25 cellular contexts compared by ENCODE assay signal in genomic region chr16:87795336-87795735, GRCh38. TPM values are rescaled to one million over a fixed set of nuclear protein-coding genes. Genes with fewer than 3 reads are reported as not detected.
A peak's percentile ranks its signal among the peaks of the same experiment; 100 is the strongest.
DNase-seq lines count a peak whose midpoint lies in the region; ATAC-seq, FAIRE-seq and TF ChIP-seq lines count a peak whose summit lies in the region.
"Had no signal": no experiment of that assay in that cellular context is flagged by ENCODE, and none has a peak within 500 bp of the region (broad histone marks: within the 10 kb centered on the region; RNA-seq: fewer than 3 reads in every experiment).

No MANE protein-coding gene starts in this region.

- no peaks in the 10 kb centered on the region for H3K36me3 ChIP-seq in DND-41 (ENCODE audit: insufficient read depth, low read length)
- no peaks in the 10 kb centered on the region for H3K36me3 ChIP-seq in trophoblast cell (ENCODE audit: control insufficient read depth in 1 of 2, insufficient read depth in 2 of 2, low read length in 2 of 2)
- H3K36me3 ChIP-seq: BE2C had no signal

- H3K27ac ChIP-seq in A549 (peak overlapping the region; percentile 32 to 96; a peak in 5 of 6 replicates), DND-41 (ENCODE audit: low read length) (no peak overlapping the region), RWPE1 (peak overlapping the region; percentile 100), trophoblast cell (ENCODE audit: low read depth, low read length) (no peak overlapping the region)
- H3K27ac ChIP-seq: 22Rv1, C4-2B, GM23248 had no signal

- H3K18ac ChIP-seq in trophoblast cell (ENCODE audit: low read length), result no peak overlapping the region

- POLR2A ChIA-PET in A549 (lab: Yijun Ruan, JAX), result no interaction called here
- POLR2A ChIA-PET in RWPE1 (lab: Yijun Ruan, JAX; ENCODE audit: low non-redundant PET), result no interaction called here

- peak overlapping the region; percentile 21 for H3K14ac ChIP-seq in trophoblast cell (ENCODE audit: low read length)

- H3K4me1 ChIP-seq in A549, result peaks cover 57% of the 10 kb centered on the region
- no peaks in the 10 kb centered on the region for H3K4me1 ChIP-seq in DND-41 (ENCODE audit: insufficient read depth, low read length)
- peaks cover 0 to 8% of the 10 kb centered on the region in 2 experiments for H3K4me1 ChIP-seq in trophoblast cell (ENCODE audit: control insufficient read depth in 1 of 2, insufficient read depth in 2 of 2, low read length in 2 of 2)

- H3K9me3 ChIP-seq in A549 (0 out of 3 replicates have a peak, but pooled peaks cover 2% of the 10 kb centered on the region), DND-41 (ENCODE audit: insufficient read depth, low read length, severe bottlenecking) (no peaks in the 10 kb centered on the region), trophoblast cell (ENCODE audit: insufficient read depth, low read depth, low read length) (peaks cover 3% of the 10 kb centered on the region)
- H3K9me3 ChIP-seq: BE2C had no signal

- H4K91ac ChIP-seq in trophoblast cell (ENCODE audit: low read depth, low read length), result peak overlapping the region; percentile 40

- DNase-seq in A549 (ENCODE audit: low read depth in 1 of 2, low spot score in 1 of 2) (no peak), DND-41 (no peak), RWPE1 (ENCODE audit: low spot score) (no peak), trophoblast cell (no peak), left lobe of liver (ENCODE audit: low spot score) (no peak)
- no peak for DNase-seq in stimulated activated CD4-positive, alpha-beta T cell treated with anti-CD3 and anti-CD28 coated beads, Interleukin-2, amount 100 ng/mL, for 48 hours
- no peak for DNase-seq in activated CD4-positive, alpha-beta T cell treated with anti-CD3 and anti-CD28 coated beads for 48 hours
- DNase-seq in activated effector memory CD4-positive, alpha-beta T cell treated with anti-CD3 and anti-CD28 coated beads, Interleukin-2, amount 50 U/mL, for 16 hours, result no peak
- DNase-seq: ACHN; AML-193; BE2C; Caco-2; CD4-positive, CD25-positive, alpha-beta regulatory T cell; CD8-positive, alpha-beta T cell; DMS153; EL; GDM1; GM23248; HCEC 1CT had no signal

- FAIRE-seq in A549 (lab: Jason Lieb, UNC), result no peak
- FAIRE-seq: A204.1, GM12878, GM19239, H54 had no signal

- H3K4me2 ChIP-seq in A549 (no peak overlapping the region), DND-41 (ENCODE audit: insufficient read depth, low read length) (no peak overlapping the region), trophoblast cell (ENCODE audit: low read length) (no peak overlapping the region)

- peaks cover 10% of the 10 kb centered on the region for H3K79me1 ChIP-seq in trophoblast cell (ENCODE audit: low read length)

- H2AFZ ChIP-seq in DND-41 (ENCODE audit: low read depth, low read length), result no peak overlapping the region
- no peak overlapping the region for H2AFZ ChIP-seq in trophoblast cell (ENCODE audit: insufficient read depth, low read length, poor library complexity)
- H2AFZ ChIP-seq: GM23248 had no signal

- H3K4me3 ChIP-seq in A549 (no peak overlapping the region), DND-41 (ENCODE audit: low read depth in 1 of 2, low read length in 2 of 2) (no peak overlapping the region), trophoblast cell (ENCODE audit: low read depth, low read length) (no peak overlapping the region)
- H3K4me3 ChIP-seq: GM12878, GM23248 had no signal

- no peak overlapping the region for H2BK5ac ChIP-seq in trophoblast cell (ENCODE audit: low read depth, low read length, poor library complexity)

- H4K20me1 ChIP-seq in DND-41 (ENCODE audit: insufficient read depth, low read length), result no peaks in the 10 kb centered on the region

- no peak overlapping the region for H2AK5ac ChIP-seq in trophoblast cell (ENCODE audit: low read length)

- H3K9ac ChIP-seq in DND-41 (ENCODE audit: low read depth, low read length) (no peak overlapping the region), trophoblast cell (ENCODE audit: low read length) (no peak overlapping the region)
- H3K9ac ChIP-seq: GM23248 had no signal

- no peak for TF ChIP-seq RAD21 in A549 (conservative IDR thresholded peaks at IDR 0.05 in 1 of 2, IDR thresholded peaks at IDR 0.05 in 1 of 2)

- 93% methylated on average over 11 of the region's 12 CpGs for WGBS in A549 (ENCODE audit: missing lambda C conversion rate)
- WGBS in trophoblast cell (ENCODE audit: extremely low coverage, insufficient coverage, insufficient read length), result no CpG with 5 or more reads among the region's 12 CpGs

- no peak overlapping the region for H3K4ac ChIP-seq in trophoblast cell (ENCODE audit: low read depth, low read length)

- H3K79me2 ChIP-seq in DND-41 (ENCODE audit: insufficient read depth, low read length) (no peaks in the 10 kb centered on the region), trophoblast cell (ENCODE audit: control insufficient read depth, insufficient read depth, low read length, poor library complexity) (no peaks in the 10 kb centered on the region)

- H3K23ac ChIP-seq in trophoblast cell (ENCODE audit: low read length), result no peak overlapping the region

- H2BK12ac ChIP-seq in trophoblast cell (ENCODE audit: low read length), result peak overlapping the region; percentile 8

- ATAC-seq in A549 (no peak), DND-41 (ENCODE audit: insufficient read depth, low read depth) (0 out of 3 replicates have a peak, but pooled peaks have one; percentile 22), left lobe of liver (no peak)
- ATAC-seq: CD8-positive, alpha-beta T cell; GM12878 had no signal

- TF ChIP-seq CTCF in A549 (IDR thresholded peaks at IDR 0.05), result no peak
- no peak for TF ChIP-seq CTCF in DND-41 (IDR thresholded peaks at IDR 0.05; ENCODE audit: borderline replicate concordance, extremely low read depth, low read length, poor library complexity, severe bottlenecking)
- TF ChIP-seq CTCF in RWPE1 (conservative IDR thresholded peaks at IDR 0.05; ENCODE audit: low read depth), result no peak

- H3K27me3 ChIP-seq in DND-41 (ENCODE audit: insufficient read depth, low read length, poor library complexity) (no peaks in the 10 kb centered on the region), trophoblast cell (ENCODE audit: insufficient read depth, low read length) (no peaks in the 10 kb centered on the region)
- H3K27me3 ChIP-seq: BE2C had no signal

- no peak for TF ChIP-seq EP300 in A549 (IDR thresholded peaks at IDR 0.05)

- H2BK120ac ChIP-seq in trophoblast cell (ENCODE audit: insufficient read depth, low read length, poor library complexity), result no peak overlapping the region

- no peak overlapping the region for H4K12ac ChIP-seq in trophoblast cell (ENCODE audit: low read depth, low read length)

- CTCF ChIA-PET in A549 (lab: Yijun Ruan, JAX), result interaction anchor here (1.9 to 10.0 kb wide), 4 partner anchors 7 to 30 kb away, joined by 4 to 147 read pairs (median 20); no protein-coding TSS in a partner anchor
- CTCF ChIA-PET in RWPE1 (lab: Yijun Ruan, JAX), result no interaction called here

- no peak for TF ChIP-seq POLR2A in A549 (IDR thresholded peaks at IDR 0.05; ENCODE audit: low read length)

- H4K8ac ChIP-seq in trophoblast cell (ENCODE audit: low read depth, low read length), result no peak overlapping the region

TF ChIP-seq in A549, 52 proteins besides CTCF, POLR2A, EP300 and RAD21:
- TF ChIP-seq RNF2 (IDR thresholded peaks at IDR 0.05; ENCODE audit: borderline replicate concordance, low read depth) (no peak), BHLHE40 (IDR thresholded peaks at IDR 0.05; ENCODE audit: low read depth, low read length) (no peak), ZSCAN20 (CRISPR knock-in tag; IDR thresholded peaks at IDR 0.05) (no peak), HEYL (CRISPR knock-in tag; IDR thresholded peaks at IDR 0.05) (no peak), BCL3 (IDR thresholded peaks at IDR 0.05) (no peak)

RNA-seq across cellular contexts. Expression of gene KLHDC4, which starts 29.6 kb away (rescaled TPM):
- 22.6 and 25.9 TPM in 2 replicates for polyA plus RNA-seq in A549 (2011; rRNA removed)
- 49.9 and 55.6 TPM in 2 replicates for polyA plus RNA-seq in A549 (2012; cell fraction: cytosol; rRNA removed)
- polyA plus RNA-seq in A549 (2012; cell fraction: nucleus; rRNA removed), result 197 and 201 TPM in 2 replicates
- polyA plus RNA-seq in A549 (2017; fragmentation: RNase III; extraction: RNeasy Plus Mini Kit Qiagen cat#74134 plus additional on column Dnase treatment), result 34.8 to 38.2 TPM (median 37.2 TPM) in 3 replicates
- polyA minus RNA-seq in A549 (2011; rRNA and poly(A)+ RNA removed), result 30.0 and 33.8 TPM in 2 replicates
- 12.8 and 14.2 TPM in 2 replicates for polyA plus RNA-seq in trophoblast cell (2013)
- 17.2 TPM for total RNA-seq in left lobe of liver

Comparison
In these comparisons a context has a peak if more than half of its experiments do, and no peak if none do; other contexts are left out.
1. H3K27ac ChIP-seq: peak in A549 (2 of 2) and RWPE1 (single experiment); none in DND-41 (single experiment) and trophoblast cell (single experiment).